Comparison of ENCODE assay signal across 12 cellular contexts in genomic region chr1:66464802-66465201, GRCh38.
DNase-seq lines count a peak whose midpoint lies in the region; ATAC-seq, FAIRE-seq and TF ChIP-seq lines count a peak whose summit lies in the region.
"Had no signal": no experiment of that assay in that cellular context is flagged by ENCODE, and none has a peak within 500 bp of the region (broad histone marks: within the 10 kb centered on the region; RNA-seq: fewer than 3 reads in every experiment).

No MANE protein-coding gene starts in this region.

- no peak overlapping the region for H3K4me3 ChIP-seq in osteoblast (ENCODE audit: insufficient read depth, low read length)

- DNase-seq in ELR (ENCODE audit: low read depth) (peak; percentile 98), RCC 7860 (ENCODE audit: low spot score) (peak; percentile 80), epidermal melanocyte (ENCODE audit: insufficient read length, low spot score) (peak; percentile 38), osteoblast (ENCODE audit: insufficient read length, low spot score, missing footprints) (peak; percentile 81), pons (ENCODE audit: low spot score) (no peak)
- DNase-seq in activated CD8-positive, alpha-beta memory T cell treated with anti-CD3 and anti-CD28 coated beads, Interleukin-2, amount 50 U/mL, for 4 hours, result no peak
- no peak for DNase-seq in stimulated activated CD4-positive, alpha-beta T cell treated with anti-CD3 and anti-CD28 coated beads, Interleukin-2, amount 100 ng/mL, for 48 hours
- DNase-seq: activated CD8-positive, alpha-beta T cell treated with anti-CD3 and anti-CD28 coated beads for 36 hours; activated naive CD4-positive, alpha-beta T cell treated with anti-CD3 and anti-CD28 coated beads, Interleukin-2, amount 10 ng/mL, durations not matched to agents 7 days and 5 days; NCI-H2081 had no signal

- no peak for FAIRE-seq in RCC 7860 (lab: Jason Lieb, UNC)

- H3K27ac ChIP-seq in osteoblast (ENCODE audit: low read depth, low read length), result peak overlapping the region; percentile 99
- H3K27ac ChIP-seq: parathyroid adenoma had no signal

- no peaks in the 10 kb centered on the region for H3K36me3 ChIP-seq in osteoblast (ENCODE audit: insufficient read depth, low read length)

- ATAC-seq in HG03039 (IDR thresholded peaks at IDR 0.05; ENCODE audit: unreplicated experiment), result no peak
- ATAC-seq: activated CD8-positive, alpha-beta T cell treated with anti-CD3 and anti-CD28 coated beads for 36 hours had no signal

- H3K9me3 ChIP-seq in osteoblast (ENCODE audit: low read depth, low read length), result no peaks in the 10 kb centered on the region

- no peaks in the 10 kb centered on the region for H3K27me3 ChIP-seq in osteoblast (ENCODE audit: insufficient read depth, low read length)

- peak overlapping the region; percentile 71 for H3K4me2 ChIP-seq in osteoblast (ENCODE audit: insufficient read depth, low read length)

- H3K79me2 ChIP-seq in osteoblast (ENCODE audit: insufficient read depth, low read length), result no peaks in the 10 kb centered on the region
- H3K79me2 ChIP-seq: parathyroid adenoma had no signal

- H3K4me1 ChIP-seq in osteoblast (ENCODE audit: insufficient read depth, low read length), result peaks cover 29% of the 10 kb centered on the region
- H3K4me1 ChIP-seq: parathyroid adenoma had no signal

- no peak for TF ChIP-seq CTCF in osteoblast (IDR thresholded peaks at IDR 0.05; ENCODE audit: extremely low read depth, low read depth, low read length)

- H4K20me1 ChIP-seq in osteoblast (ENCODE audit: insufficient read depth, low read length), result no peaks in the 10 kb centered on the region

- H2AFZ ChIP-seq in osteoblast (ENCODE audit: low read length), result peak overlapping the region; percentile 80
- H2AFZ ChIP-seq: parathyroid adenoma had no signal

Comparison
In these comparisons a context has a peak if more than half of its experiments do, and no peak if none do; other contexts are left out.
1. DNase-seq: peak in ELR (single experiment), RCC 7860 (single experiment), epidermal melanocyte (single experiment) and osteoblast (single experiment); none in activated CD8-positive, alpha-beta memory T cell treated with anti-CD3 and anti-CD28 coated beads, Interleukin-2, amount 50 U/mL, for 4 hours (single experiment), stimulated activated CD4-positive, alpha-beta T cell treated with anti-CD3 and anti-CD28 coated beads, Interleukin-2, amount 100 ng/mL, for 48 hours (0 of 2) and pons (single experiment).